1 cellular context compared by ENCODE assay signal in genomic region chr5:139678283-139678613, GRCh38.
TF ChIP-seq lines count a peak whose summit lies in the region.

No MANE protein-coding gene starts in this region.

TF ChIP-seq in H1, 55 proteins besides CTCF, POLR2A, EP300 and RAD21:
- TF ChIP-seq SUZ12 (IDR thresholded peaks at IDR 0.05; ENCODE audit: low read length) (no peak), TBP (IDR thresholded peaks at IDR 0.05; ENCODE audit: low read depth, low read length) (no peak), BRCA1 (IDR thresholded peaks at IDR 0.05; ENCODE audit: low read depth, low read length) (no peak), SP1 (IDR thresholded peaks at IDR 0.05; ENCODE audit: low read depth, low read length) (no peak), CEBPB (IDR thresholded peaks at IDR 0.05; ENCODE audit: low read depth, low read length) (no peak), MAFK (IDR thresholded peaks at IDR 0.05; ENCODE audit: low read depth, low read length) (no peak), TAF7 (optimal IDR thresholded peaks at IDR 0.05; ENCODE audit: borderline replicate concordance, low read depth, low read length) (no peak), JUND (IDR thresholded peaks at IDR 0.05; ENCODE audit: low read length) (no peak), BACH1 (IDR thresholded peaks at IDR 0.05; ENCODE audit: low read length) (no peak), YY1 (IDR thresholded peaks at IDR 0.05; ENCODE audit: low read depth, low read length) (no peak), SIX5 (IDR thresholded peaks at IDR 0.05; ENCODE audit: low read depth, low read length) (no peak)
